In the genomic region with DNA sequence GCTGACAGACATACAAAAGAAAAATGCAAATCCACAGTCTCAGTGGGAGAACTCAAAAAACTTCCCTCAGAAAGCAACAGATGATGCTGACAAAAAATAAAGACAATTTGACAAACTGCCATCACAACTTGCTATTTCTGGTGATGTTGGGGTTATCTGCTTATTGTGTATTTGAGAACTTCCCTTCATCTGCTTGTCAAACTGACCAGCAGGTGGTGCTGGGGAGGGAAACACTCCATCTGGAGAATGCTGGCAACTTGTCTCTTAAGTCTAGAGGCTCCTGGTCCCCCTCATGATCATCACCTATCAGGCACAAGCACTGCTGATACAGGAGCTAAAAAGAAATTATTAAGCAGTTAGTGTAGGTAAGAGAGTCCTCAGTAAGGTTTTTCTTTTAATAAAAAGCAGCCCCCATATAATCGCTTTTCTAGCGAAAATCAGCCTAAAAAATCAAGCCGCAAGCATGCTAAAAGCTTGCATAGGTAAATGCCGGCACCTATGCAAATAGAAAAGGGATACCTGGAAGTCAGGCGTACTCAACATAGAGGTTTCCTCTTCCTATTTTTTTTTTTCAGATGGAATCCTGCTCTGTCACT, we compare ENCODE assay signal across 8 cellular contexts. TPM values are rescaled to one million over a fixed set of nuclear protein-coding genes. Genes with fewer than 3 reads are reported as not detected.
DNase-seq lines count a peak whose midpoint lies in the region; ATAC-seq and TF ChIP-seq lines count a peak whose summit lies in the region.

No MANE protein-coding gene starts in this region.

- H3K9me3 ChIP-seq in gastroesophageal sphincter: no peaks in the 10 kb centered on the region

- H3K27ac ChIP-seq in gastroesophageal sphincter: no peak overlapping the region

- peaks cover 7% of the 10 kb centered on the region for H3K4me1 Mint-ChIP-seq in activated T-cell treated with anti-CD3 and anti-CD28 coated beads, Interleukin-2, amount 50 U/mL, for 72 hours (ENCODE audit: low read depth)

- H3K27me3 ChIP-seq in gastroesophageal sphincter: peaks cover 42% of the 10 kb centered on the region

- TF ChIP-seq POLR2A in gastroesophageal sphincter (IDR thresholded peaks at IDR 0.05): no peak

- H3K4me3 ChIP-seq in gastroesophageal sphincter: no peak overlapping the region

- TF ChIP-seq EP300 in gastroesophageal sphincter (IDR thresholded peaks at IDR 0.05): no peak

- H3K9me3 Mint-ChIP-seq in activated T-cell treated with anti-CD3 and anti-CD28 coated beads, Interleukin-2, amount 50 U/mL, for 72 hours: no peaks in the 10 kb centered on the region

- peaks cover 0 to 7% (median 1%) of the 10 kb centered on the region in 3 donors for H3K4me1 ChIP-seq in gastroesophageal sphincter

- DNase-seq in EL (peak; percentile 63), OCI-M1 (lab: John Stamatoyannopoulos, UW) (peak; percentile 62), retina (peak; percentile 36), cortex of kidney (lab: John Stamatoyannopoulos, UW) (no peak)
- peak; percentile 65 to 71 for DNase-seq in activated T-cell treated with anti-CD3 and anti-CD28 coated beads, Interleukin-2, amount 50 U/mL, for 72 hours

- WGBS in gastroesophageal sphincter (ENCODE audit: low coverage in 1 of 2), 2 donors: 93 to 94% methylated on average over 5 of the region's 5 CpGs

- H3K27me3 Mint-ChIP-seq in activated T-cell treated with anti-CD3 and anti-CD28 coated beads, Interleukin-2, amount 50 U/mL, for 72 hours (ENCODE audit: low read depth): peaks cover 25% of the 10 kb centered on the region

- ATAC-seq in HG02642 (IDR thresholded peaks at IDR 0.05; ENCODE audit: poor library complexity, unreplicated experiment) (peak; percentile 47), gastroesophageal sphincter (no peak), HG03280 (IDR thresholded peaks at IDR 0.05; ENCODE audit: unreplicated experiment) (no peak)
- ATAC-seq in activated T-cell treated with anti-CD3 and anti-CD28 coated beads, Interleukin-2, amount 50 U/mL, for 72 hours (replicated peaks in 1 of 2): peak; percentile 66 to 69

- TF ChIP-seq CTCF in gastroesophageal sphincter (IDR thresholded peaks at IDR 0.05): peak; percentile 35 to 65 (median 51)

- no peaks in the 10 kb centered on the region for H3K36me3 Mint-ChIP-seq in activated T-cell treated with anti-CD3 and anti-CD28 coated beads, Interleukin-2, amount 50 U/mL, for 72 hours (ENCODE audit: insufficient read depth in 2 of 2)

- no peak overlapping the region for H3K4me3 Mint-ChIP-seq in activated T-cell treated with anti-CD3 and anti-CD28 coated beads, Interleukin-2, amount 50 U/mL, for 72 hours

- H3K27ac Mint-ChIP-seq in activated T-cell treated with anti-CD3 and anti-CD28 coated beads, Interleukin-2, amount 50 U/mL, for 72 hours: no peak overlapping the region

- H3K36me3 ChIP-seq in gastroesophageal sphincter: no peaks in the 10 kb centered on the region

RNA-seq across cellular contexts. Expression of gene FAM111B, which starts 9.8 kb away (rescaled TPM):
- total RNA-seq in activated T-cell treated with anti-CD3 and anti-CD28 coated beads, Interleukin-2, amount 50 U/mL, for 72 hours: 1 to 10 TPM; 7.4 to 9.1 TPM
- total RNA-seq in gastroesophageal sphincter: 1 to 10 TPM in 1 of 4 donors, under 1 TPM in 1, not detected in 2; 0.13 to 1.4 TPM

RNA-seq across cellular contexts. Expression of gene GLYATL1B, which starts 11.1 kb away (rescaled TPM):
- total RNA-seq in activated T-cell treated with anti-CD3 and anti-CD28 coated beads, Interleukin-2, amount 50 U/mL, for 72 hours: not detected
- total RNA-seq in gastroesophageal sphincter: not detected

RNA-seq across cellular contexts. Expression of gene FAM111A, which starts 45.4 kb away (rescaled TPM):
- total RNA-seq in activated T-cell treated with anti-CD3 and anti-CD28 coated beads, Interleukin-2, amount 50 U/mL, for 72 hours: 100 to 1,000 TPM; 117 to 140 TPM
- total RNA-seq in gastroesophageal sphincter: 10 to 100 TPM; 12.8 to 49.2 (median 22.7) TPM

Comparison
In these comparisons a context has a peak if more than half of its experiments do, and no peak if none do; other contexts are left out.
1. ATAC-seq: peak in HG02642 (single experiment) and activated T-cell treated with anti-CD3 and anti-CD28 coated beads, Interleukin-2, amount 50 U/mL, for 72 hours (2 of 2); none in gastroesophageal sphincter (single experiment) and HG03280 (single experiment).